Comparison of ENCODE assay signal across 9 cellular contexts in the genomic region with DNA sequence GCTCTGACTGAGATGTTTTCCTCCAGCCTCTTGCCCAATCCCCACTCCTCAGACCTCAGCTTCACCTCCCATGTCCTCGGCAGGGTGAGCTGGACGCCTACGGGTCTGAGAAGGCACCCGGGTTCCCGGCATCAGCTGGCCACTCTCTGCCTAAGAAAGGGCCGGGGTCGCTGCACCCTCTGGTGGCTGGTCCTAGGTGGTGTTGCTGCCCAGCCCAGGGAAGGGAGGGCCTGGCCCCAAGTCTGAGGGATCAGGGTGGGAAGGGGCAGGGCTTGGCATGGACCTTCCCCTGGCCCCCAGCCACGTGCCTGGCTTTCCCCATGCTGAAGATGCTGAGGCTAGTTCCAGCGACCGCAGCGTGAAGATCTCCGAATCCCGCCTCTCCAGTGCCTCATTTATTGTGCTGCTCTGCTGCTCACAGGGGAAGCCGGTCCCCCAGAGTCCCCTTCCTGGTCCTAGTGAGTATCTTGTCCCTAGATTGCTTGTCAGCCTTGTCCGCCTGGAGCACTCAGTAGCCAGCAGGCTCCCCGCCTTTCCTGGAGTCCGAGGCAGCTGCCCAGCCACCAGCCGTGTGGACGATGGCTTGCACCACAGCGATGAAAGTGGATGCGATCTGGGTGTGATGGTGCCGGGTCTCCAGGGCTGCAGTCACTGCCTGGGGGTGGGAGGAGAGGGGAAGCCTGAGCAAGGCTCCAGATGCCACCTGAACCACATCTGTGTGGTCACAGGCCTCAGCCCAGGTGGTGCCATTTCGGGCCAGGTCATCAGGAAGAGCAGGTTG. TPM values are rescaled to one million over a fixed set of nuclear protein-coding genes. Genes with fewer than 3 reads are reported as not detected.
DNase-seq lines count a peak whose midpoint lies in the region; ATAC-seq and TF ChIP-seq lines count a peak whose summit lies in the region.
"Had no signal": no experiment of that assay in that cellular context is flagged by ENCODE, and none has a peak within 500 bp of the region (broad histone marks: within the 10 kb centered on the region; RNA-seq: fewer than 3 reads in every experiment).

No MANE protein-coding gene starts in this region.

- no peak overlapping the region for H3K27ac Mint-ChIP-seq in CD4-positive, alpha-beta T cell

- TF ChIP-seq EP300 in transverse colon (IDR thresholded peaks at IDR 0.05; ENCODE audit: low read depth), result no peak

- no peaks in the 10 kb centered on the region for H3K36me3 ChIP-seq in Panc1 (ENCODE audit: control insufficient read depth, insufficient read depth, low read length)
- no peaks in the 10 kb centered on the region for H3K36me3 ChIP-seq in neutrophil
- no peaks in the 10 kb centered on the region for H3K36me3 ChIP-seq in transverse colon

- TF ChIP-seq CTCF in CD4-positive, alpha-beta T cell (IDR thresholded peaks at IDR 0.05), result peak; percentile 41
- peak; percentile 85 for TF ChIP-seq CTCF in Panc1 (IDR thresholded peaks at IDR 0.05)
- peak; percentile 82 for TF ChIP-seq CTCF in foreskin keratinocyte (conservative IDR thresholded peaks at IDR 0.05)
- peak; percentile 61 for TF ChIP-seq CTCF in neutrophil (IDR thresholded peaks at IDR 0.05)
- peak; percentile 67 to 89 (median 77) for TF ChIP-seq CTCF in transverse colon (IDR thresholded peaks at IDR 0.05)

- H3K4me3 ChIP-seq in Panc1 (ENCODE audit: low read depth in 2 of 2, low read length in 2 of 2) (no peak overlapping the region), neutrophil (ENCODE audit: low read depth in 1 of 2, low read length in 1 of 2) (no peak overlapping the region), transverse colon (no peak overlapping the region)
- H3K4me3 ChIP-seq: SK-N-MC had no signal

- peak in 9 of 10 experiments; percentile 17 to 52 (median 29) for DNase-seq in CD4-positive, alpha-beta T cell
- DNase-seq in HCEC 1CT (peak; percentile 88), Panc1 (ENCODE audit: low read depth, low spot score) (peak; percentile 38), foreskin keratinocyte (peak; percentile 5 to 34), transverse colon (peak; percentile 81)
- peak; percentile 24 for DNase-seq in activated effector memory CD4-positive, alpha-beta T cell treated with Interleukin-2 at 50 U/mL for 16 hours

- CTCF ChIA-PET in CD4-positive, alpha-beta T cell (lab: Charles Lee), result no interaction called here
- CTCF ChIA-PET in Panc1 (lab: Charles Lee), result interaction anchor here (0.6 to 1.2 kb wide), 3 partner anchors 19 to 58 kb away, joined by 3 to 19 read pairs (median 4); no protein-coding TSS in a partner anchor

- POLR2A ChIA-PET in CD4-positive, alpha-beta T cell (lab: Charles Lee), result no interaction called here
- POLR2A ChIA-PET in Panc1 (lab: Charles Lee), result no interaction called here

- peaks cover 15% of the 10 kb centered on the region for H3K4me1 ChIP-seq in Panc1 (ENCODE audit: control insufficient read depth, insufficient read depth, low read length)
- no peaks in the 10 kb centered on the region for H3K4me1 ChIP-seq in foreskin keratinocyte
- peaks cover 10 to 14% of the 10 kb centered on the region in 2 experiments for H3K4me1 ChIP-seq in neutrophil (ENCODE audit: control insufficient read depth in 1 of 2, insufficient read depth in 1 of 2, low read depth in 1 of 2, low read length in 1 of 2)
- peaks cover 8 to 19% (median 9%) of the 10 kb centered on the region in 4 donors for H3K4me1 ChIP-seq in transverse colon

- no peaks in the 10 kb centered on the region for H3K9me3 Mint-ChIP-seq in CD4-positive, alpha-beta T cell

- H3K27me3 ChIP-seq in CD4-positive, alpha-beta T cell (ENCODE audit: control insufficient read depth, insufficient read depth, low read length), result no peaks in the 10 kb centered on the region
- H3K27me3 ChIP-seq in Panc1 (ENCODE audit: control insufficient read depth, insufficient read depth, low read length) (no peaks in the 10 kb centered on the region), foreskin keratinocyte (no peaks in the 10 kb centered on the region), neutrophil (no peaks in the 10 kb centered on the region), transverse colon (no peaks in the 10 kb centered on the region)

- H3K4me1 Mint-ChIP-seq in CD4-positive, alpha-beta T cell (ENCODE audit: low read depth), result peaks cover 17% of the 10 kb centered on the region

- H3K9me3 ChIP-seq in CD4-positive, alpha-beta T cell (ENCODE audit: control insufficient read depth, low read length), result no peaks in the 10 kb centered on the region
- H3K9me3 ChIP-seq in Panc1 (ENCODE audit: control insufficient read depth, insufficient read depth, low read depth, low read length), result no peaks in the 10 kb centered on the region
- no peaks in the 10 kb centered on the region for H3K9me3 ChIP-seq in neutrophil
- H3K9me3 ChIP-seq in transverse colon, result no peaks in the 10 kb centered on the region

- BruUV-seq in Panc1 (replicated peaks; lab: Mats Ljungman, UMichigan), result no TSS peak

- 44% methylated on average over 21 of the region's 23 CpGs; no CpG with 5 or more reads in 1 of the 2 donors for WGBS in transverse colon (ENCODE audit: low coverage in 1 of 2), 2 donors

- no peaks in the 10 kb centered on the region for H3K27me3 Mint-ChIP-seq in CD4-positive, alpha-beta T cell

- no peak for TF ChIP-seq POLR2A in transverse colon (IDR thresholded peaks at IDR 0.05)

- ATAC-seq in CD4-positive, alpha-beta T cell (ENCODE audit: poor library complexity), result peak; percentile 55
- ATAC-seq in Panc1, result peak; percentile 98
- peak; percentile 80 for ATAC-seq in foreskin keratinocyte
- no peak for ATAC-seq in GM21576 (IDR thresholded peaks at IDR 0.05; ENCODE audit: unreplicated experiment)

- no peak overlapping the region for H3K27ac ChIP-seq in CD4-positive, alpha-beta T cell (ENCODE audit: low read depth, low read length)
- H3K27ac ChIP-seq in Panc1 (ENCODE audit: low read length), result peak overlapping the region; percentile 80
- H3K27ac ChIP-seq in foreskin keratinocyte, result no peak overlapping the region
- H3K27ac ChIP-seq in neutrophil, result no peak overlapping the region
- H3K27ac ChIP-seq in transverse colon, result peak overlapping the region; percentile 75 to 88 (median 82)
- H3K27ac ChIP-seq: SK-N-MC had no signal

- no peaks in the 10 kb centered on the region for H3K36me3 Mint-ChIP-seq in CD4-positive, alpha-beta T cell (ENCODE audit: low read depth)

- H3K4me3 Mint-ChIP-seq in CD4-positive, alpha-beta T cell, result no peak overlapping the region

- intact Hi-C loops in CD4-positive, alpha-beta T cell (cut with DNase I, micrococcal nuclease), result loop anchor here (1.0 to 10.0 kb wide), 4 partner anchors 58 to 140 kb away; partner anchors contain the start of gene SUSD2 (in 1 of the 2)
- intact Hi-C loops in Panc1 (cut with micrococcal nuclease; ENCODE audit: unreplicated experiment), result loop anchor here (2.0 kb wide), 1 partner anchor 59 kb away; no protein-coding TSS in a partner anchor
- intact Hi-C loops in transverse colon (cut with DNase I; ENCODE audit: low total_unique reads), result loop anchor here (5.0 kb wide), 2 partner anchors 40 to 55 kb away; no protein-coding TSS in a partner anchor

- in situ Hi-C loops in Panc1 (cut with HindIII; ENCODE audit: low pct_unique_long_range_greater_than_20kb, low sequenced_read_pairs) (no loop called here), transverse colon (cut with MboI; ENCODE audit: low pct_ligation_motif_present in 1 of 4, low pct_unique_long_range_greater_than_20kb in 1 of 4, low sequenced_read_pairs in 3 of 4) (no loop called here)

RNA-seq across cellular contexts. Expression of gene GGT5, which starts 2.9 kb away (rescaled TPM):
- total RNA-seq in CD4-positive, alpha-beta T cell, result not detected
- total RNA-seq in Panc1 (2021; ENCODE audit: unreplicated experiment) (3.6 TPM), foreskin keratinocyte (not detected in 2 replicates), transverse colon (10 to 100 TPM in 2 of 4 donors, 1 to 10 TPM in 2; 4.1 to 15.4 (median 9.1) TPM)
- 3.3 TPM for polyA plus RNA-seq in Panc1 (2012; ENCODE audit: insufficient read length)
- polyA plus RNA-seq in foreskin keratinocyte, result not detected in 2 replicates

RNA-seq across cellular contexts. Expression of gene SPECC1L, which starts 22.9 kb away (rescaled TPM):
- 10 to 100 TPM; 27.5 to 31.8 TPM for total RNA-seq in CD4-positive, alpha-beta T cell
- total RNA-seq in Panc1 (2021; ENCODE audit: unreplicated experiment) (43.3 TPM), foreskin keratinocyte (28.6 and 29.2 TPM in 2 replicates), transverse colon (100 to 1,000 TPM in 1 of 4 donors, 10 to 100 TPM in 3; 50.4 to 125 (median 68.0) TPM)
- polyA plus RNA-seq in Panc1 (2012; ENCODE audit: insufficient read length), result 17.7 TPM
- polyA plus RNA-seq in foreskin keratinocyte, result 7.5 and 8.1 TPM in 2 replicates

Comparison
In these comparisons a context has a peak if more than half of its experiments do, and no peak if none do; other contexts are left out.
1. DNase-seq: peak in every context shown above with its lines; median percentile 88 in HCEC 1CT; 81 in transverse colon; 38 in Panc1; 29 in CD4-positive, alpha-beta T cell; 24 in activated effector memory CD4-positive, alpha-beta T cell treated with Interleukin-2 at 50 U/mL for 16 hours; 20 in foreskin keratinocyte.
2. H3K27ac ChIP-seq: peak in Panc1 (single experiment) and transverse colon (4 of 4); none in CD4-positive, alpha-beta T cell (single experiment), foreskin keratinocyte (single experiment) and neutrophil (single experiment).
3. Peak in every context shown above with its lines, with median percentiles within 50 percentile points of each other: CTCF ChIP-seq.